ENCODE assay signal across 13 cellular contexts in the genomic region with DNA sequence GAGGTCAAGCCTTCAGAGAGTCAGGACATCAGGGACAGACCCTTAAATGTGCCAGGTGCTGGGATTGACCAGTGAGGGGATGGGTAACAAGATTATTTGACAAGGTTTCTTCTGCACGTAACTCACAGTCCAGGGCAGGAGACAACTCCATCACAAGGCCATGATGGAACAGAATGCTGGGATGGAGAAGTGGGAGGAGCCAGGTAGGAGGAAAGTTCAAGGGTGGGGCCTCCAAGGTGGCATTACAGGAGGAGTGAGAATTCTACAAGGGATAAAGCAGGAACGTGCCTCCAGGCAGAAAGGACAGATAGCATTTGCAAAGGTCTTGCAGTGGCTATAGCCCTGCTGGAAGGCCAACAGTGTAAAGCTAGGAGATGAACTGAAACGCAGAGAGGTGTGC.
DNase-seq lines count a peak whose midpoint lies in the region; ATAC-seq, FAIRE-seq and TF ChIP-seq lines count a peak whose summit lies in the region.
"Had no signal": no experiment of that assay in that cellular context is flagged by ENCODE, and none has a peak within 500 bp of the region (broad histone marks: within the 10 kb centered on the region; RNA-seq: fewer than 3 reads in every experiment).

No MANE protein-coding gene starts in this region.

- peak overlapping the region; percentile 1 for H3K4me3 Mint-ChIP-seq in chondrocyte (ENCODE audit: unreplicated experiment)
- H3K4me3 Mint-ChIP-seq: activated T-cell treated with anti-CD3 and anti-CD28 coated beads, Interleukin-2, amount 50 U/mL, for 72 hours; CD14-positive monocyte; dendritic cell treated with granulocyte-macrophage colony-stimulating factor and Interleukin-4, amounts not matched to agents 40 ng/mL and 50 ng/mL, for 4 days had no signal

- H3K4me2 ChIP-seq in PC-3 (ENCODE audit: low read length): peak overlapping the region; percentile 47

- POLR2A ChIA-PET in PC-3 (lab: Charles Lee; ENCODE audit: unreplicated experiment): no interaction called here

- H3K36me3 Mint-ChIP-seq in chondrocyte (ENCODE audit: low read depth): no peaks in the 10 kb centered on the region
- H3K36me3 Mint-ChIP-seq: CD14-positive monocyte had no signal

- no peaks in the 10 kb centered on the region for H3K27me3 Mint-ChIP-seq in chondrocyte (ENCODE audit: low read depth)
- H3K27me3 Mint-ChIP-seq: dendritic cell treated with granulocyte-macrophage colony-stimulating factor and Interleukin-4, amounts not matched to agents 40 ng/mL and 50 ng/mL, for 4 days had no signal

- H3K9me3 ChIP-seq in PC-3 (ENCODE audit: low read length) (no peaks in the 10 kb centered on the region), muscle layer of duodenum (ENCODE audit: control insufficient read depth in 1 of 2, low read length in 2 of 2) (no peaks in the 10 kb centered on the region)

- H3K4me3 ChIP-seq in PC-3 (ENCODE audit: low read length) (no peak overlapping the region), muscle layer of duodenum (ENCODE audit: low read depth in 1 of 2, low read length in 2 of 2) (no peak overlapping the region)

- peak overlapping the region; percentile 36; the same call in 1 of the 2 replicates for H2AFZ ChIP-seq in PC-3 (ENCODE audit: low read length)

- no peaks in the 10 kb centered on the region for H3K79me2 ChIP-seq in PC-3 (ENCODE audit: low read length)

- H4K20me1 ChIP-seq in PC-3 (ENCODE audit: low read length): no peaks in the 10 kb centered on the region

- peak overlapping the region; percentile 92 for H3K27ac Mint-ChIP-seq in chondrocyte (ENCODE audit: unreplicated experiment)
- H3K27ac Mint-ChIP-seq: activated T-cell treated with anti-CD3 and anti-CD28 coated beads, Interleukin-2, amount 50 U/mL, for 72 hours; CD14-positive monocyte; dendritic cell treated with granulocyte-macrophage colony-stimulating factor and Interleukin-4, amounts not matched to agents 40 ng/mL and 50 ng/mL, for 4 days had no signal

- no peak overlapping the region for H3K9ac ChIP-seq in PC-3 (ENCODE audit: low read length)

- ATAC-seq in PC-3 (peak; percentile 24), HG03139 (IDR thresholded peaks at IDR 0.05; ENCODE audit: unreplicated experiment) (no peak)
- ATAC-seq: activated T-cell treated with anti-CD3 and anti-CD28 coated beads, Interleukin-2, amount 50 U/mL, for 72 hours had no signal

- H3K4me1 ChIP-seq in PC-3 (ENCODE audit: insufficient read depth, low read length): peaks cover 27% of the 10 kb centered on the region
- peaks cover 0 to 32% of the 10 kb centered on the region in 2 donors for H3K4me1 ChIP-seq in muscle layer of duodenum (ENCODE audit: control insufficient read depth in 1 of 2, insufficient read depth in 2 of 2, low read length in 2 of 2)

- DNase-seq in PC-3 (peak; percentile 58), chondrocyte (ENCODE audit: low spot score) (no peak), urothelium cell line (ENCODE audit: low spot score) (peak; percentile 70), cortex of kidney (lab: John Stamatoyannopoulos, UW) (no peak)
- DNase-seq in stimulated activated CD4-positive, alpha-beta T cell treated with anti-CD3 and anti-CD28 coated beads, Interleukin-4, amount 100 ng/mL, for 1 hour: no peak
- DNase-seq: activated CD4-positive, alpha-beta T cell treated with anti-CD3 and anti-CD28 coated beads for 4 hours; activated T-cell treated with anti-CD3 and anti-CD28 coated beads, Interleukin-2, amount 50 U/mL, for 72 hours; NCI-H2081 treated with DMSO at 0.1 percent for 48 hours; RPMI8226 had no signal

- no peaks in the 10 kb centered on the region for H3F3A ChIP-seq in PC-3 (ENCODE audit: low read length, unreplicated experiment)

- CTCF ChIA-PET in PC-3 (lab: Charles Lee): no interaction called here

- no peak for FAIRE-seq in urothelium cell line (lab: Jason Lieb, UNC)

- H3K9me2 ChIP-seq in PC-3 (replicated peaks; ENCODE audit: low read length): no peaks in the 10 kb centered on the region

- H3K27ac ChIP-seq in PC-3 (ENCODE audit: low read length) (peak overlapping the region; percentile 69), muscle layer of duodenum (ENCODE audit: low read length) (peak overlapping the region; percentile 18)

- no TSS peak for BruUV-seq in PC-3 (replicated peaks; lab: Mats Ljungman, UMichigan)

- H3K4me1 Mint-ChIP-seq in chondrocyte (ENCODE audit: low read depth): peaks cover 66% of the 10 kb centered on the region
- H3K4me1 Mint-ChIP-seq: CD14-positive monocyte had no signal

- H3K27me3 ChIP-seq in PC-3 (ENCODE audit: low read length): no peaks in the 10 kb centered on the region
- no peaks in the 10 kb centered on the region for H3K27me3 ChIP-seq in muscle layer of duodenum (ENCODE audit: low read depth, low read length)

- no peaks in the 10 kb centered on the region for H3K9me3 Mint-ChIP-seq in chondrocyte (ENCODE audit: low read depth)
- H3K9me3 Mint-ChIP-seq: activated T-cell treated with anti-CD3 and anti-CD28 coated beads, Interleukin-2, amount 50 U/mL, for 72 hours; CD14-positive monocyte; dendritic cell treated with granulocyte-macrophage colony-stimulating factor and Interleukin-4, amounts not matched to agents 40 ng/mL and 50 ng/mL, for 4 days had no signal

- no peak for TF ChIP-seq CTCF in PC-3 (conservative IDR thresholded peaks at IDR 0.05; ENCODE audit: low read depth, low read length)
- TF ChIP-seq CTCF in chondrocyte (IDR thresholded peaks at IDR 0.05): no peak

- intact Hi-C loops in PC-3 (cut with micrococcal nuclease): loop anchor here (2.0 kb wide), 1 partner anchor 27 kb away; no protein-coding TSS in a partner anchor

- H3K36me3 ChIP-seq in PC-3 (ENCODE audit: low read depth, low read length) (no peaks in the 10 kb centered on the region), muscle layer of duodenum (ENCODE audit: control insufficient read depth in 1 of 2, insufficient read depth in 2 of 2, low read length in 2 of 2) (no peaks in the 10 kb centered on the region)

Comparison
In these comparisons a context has a peak if more than half of its experiments do, and no peak if none do; other contexts are left out.
1. DNase-seq: peak in PC-3 (single experiment) and urothelium cell line (single experiment); none in chondrocyte (single experiment), cortex of kidney (single experiment) and stimulated activated CD4-positive, alpha-beta T cell treated with anti-CD3 and anti-CD28 coated beads, Interleukin-4, amount 100 ng/mL, for 1 hour (single experiment).